In the genomic region with DNA sequence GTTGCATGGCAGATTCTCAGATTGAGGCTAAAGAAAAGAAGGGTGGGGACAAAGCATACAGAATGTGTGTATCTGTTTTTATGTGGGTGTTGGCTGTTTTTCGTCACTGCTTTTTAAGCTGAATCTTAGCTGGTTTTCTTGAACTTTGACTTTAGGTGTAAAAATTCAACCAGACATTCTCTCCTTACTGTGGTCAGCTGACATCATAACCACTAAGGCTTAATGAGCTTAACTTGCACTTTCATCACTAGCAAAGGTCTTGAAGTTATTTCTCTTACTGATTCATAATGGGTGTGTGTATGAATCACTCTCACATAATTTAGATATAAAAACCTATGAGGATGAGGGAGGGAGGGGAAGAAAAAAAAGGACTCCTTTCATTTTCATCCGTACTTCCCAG, we compare ENCODE assay signal across 9 cellular contexts. TPM values are rescaled to one million over a fixed set of nuclear protein-coding genes. Genes with fewer than 3 reads are reported as not detected.
DNase-seq lines count a peak whose midpoint lies in the region; ATAC-seq, FAIRE-seq and TF ChIP-seq lines count a peak whose summit lies in the region.
"Had no signal": no experiment of that assay in that cellular context is flagged by ENCODE, and none has a peak within 500 bp of the region (broad histone marks: within the 10 kb centered on the region; RNA-seq: fewer than 3 reads in every experiment).

No MANE protein-coding gene starts in this region.

- peaks cover 71% of the 10 kb centered on the region for H3K4me1 Mint-ChIP-seq in activated naive CD8-positive, alpha-beta T cell treated with anti-CD3 and anti-CD28 coated beads, Interleukin-2, amount 50 U/mL, for 24 hours

- H3K27me3 ChIP-seq in right atrium auricular region = no peaks in the 10 kb centered on the region

- peaks cover 28% of the 10 kb centered on the region for H3K36me3 ChIP-seq in right atrium auricular region

- FAIRE-seq in urothelium cell line (lab: Jason Lieb, UNC) = no peak

- H3K9me3 Mint-ChIP-seq in activated naive CD8-positive, alpha-beta T cell treated with anti-CD3 and anti-CD28 coated beads, Interleukin-2, amount 50 U/mL, for 24 hours = no peaks in the 10 kb centered on the region

- TF ChIP-seq CTCF in right atrium auricular region (IDR thresholded peaks at IDR 0.05) = no peak

- no peak overlapping the region for H3K4me3 ChIP-seq in right atrium auricular region

- peak overlapping the region; percentile 72 for H3K4me3 Mint-ChIP-seq in activated naive CD8-positive, alpha-beta T cell treated with anti-CD3 and anti-CD28 coated beads, Interleukin-2, amount 50 U/mL, for 24 hours

- DNase-seq in right atrium auricular region (ENCODE audit: low spot score) (no peak), left ventricle myocardium superior (no peak), kidney glomerular epithelial cell (lab: John Stamatoyannopoulos, UW) (peak; percentile 94), urothelium cell line (ENCODE audit: low spot score) (peak; percentile 69), SIG-M5 (lab: John Stamatoyannopoulos, UW) (no peak), inferior parietal cortex (ENCODE audit: extremely low spot score) (no peak)
- DNase-seq in activated naive CD8-positive, alpha-beta T cell treated with anti-CD3 and anti-CD28 coated beads, Interleukin-2, amount 50 U/mL, for 24 hours = no peak

- peaks cover 0 to 29% of the 10 kb centered on the region in 2 donors for H3K4me1 ChIP-seq in right atrium auricular region
- H3K4me1 ChIP-seq: parathyroid adenoma had no signal

- H3K36me3 Mint-ChIP-seq in activated naive CD8-positive, alpha-beta T cell treated with anti-CD3 and anti-CD28 coated beads, Interleukin-2, amount 50 U/mL, for 24 hours (ENCODE audit: low read depth) = peaks cover 15% of the 10 kb centered on the region

- H3K27ac Mint-ChIP-seq in activated naive CD8-positive, alpha-beta T cell treated with anti-CD3 and anti-CD28 coated beads, Interleukin-2, amount 50 U/mL, for 24 hours = peak overlapping the region; percentile 90

- ATAC-seq in left ventricle myocardium superior (no peak), GM18517 (IDR thresholded peaks at IDR 0.05; ENCODE audit: unreplicated experiment) (no peak)
- peak; percentile 63 for ATAC-seq in activated naive CD8-positive, alpha-beta T cell treated with anti-CD3 and anti-CD28 coated beads, Interleukin-2, amount 50 U/mL, for 24 hours

- H3K27ac ChIP-seq in right atrium auricular region = peak overlapping the region; percentile 45 to 69
- H3K27ac ChIP-seq: parathyroid adenoma had no signal

- H3K27me3 Mint-ChIP-seq in activated naive CD8-positive, alpha-beta T cell treated with anti-CD3 and anti-CD28 coated beads, Interleukin-2, amount 50 U/mL, for 24 hours = no peaks in the 10 kb centered on the region

- no peaks in the 10 kb centered on the region for H3K9me3 ChIP-seq in right atrium auricular region

- intact Hi-C loops in left ventricle myocardium superior (cut with micrococcal nuclease) = loop anchor here (10.0 kb wide), 1 partner anchor 59 kb away; no protein-coding TSS in a partner anchor

RNA-seq across cellular contexts. Expression of a gene that starts 4.0 kb away (rescaled TPM):
- 1 to 10 TPM in 1 of 2 donors, under 1 TPM in 1; 0.44 to 1.0 TPM for total RNA-seq in right atrium auricular region
- total RNA-seq in left ventricle myocardium superior = 0.99 TPM

RNA-seq across cellular contexts. Expression of a gene that starts 25.3 kb away (rescaled TPM):
- total RNA-seq in right atrium auricular region (10 to 100 TPM; 28.5 to 51.7 TPM), left ventricle myocardium superior (18.6 TPM)

Comparison
In these comparisons a context has a peak if more than half of its experiments do, and no peak if none do; other contexts are left out.
1. DNase-seq: peak in kidney glomerular epithelial cell (single experiment) and urothelium cell line (single experiment); none in right atrium auricular region (single experiment), left ventricle myocardium superior (single experiment), activated naive CD8-positive, alpha-beta T cell treated with anti-CD3 and anti-CD28 coated beads, Interleukin-2, amount 50 U/mL, for 24 hours (single experiment), SIG-M5 (single experiment) and inferior parietal cortex (single experiment).